ENCODE assay signal across 9 cellular contexts in genomic region chr12:79006306-79006705, GRCh38.
A peak's percentile ranks its signal among the peaks of the same experiment; 100 is the strongest.
DNase-seq lines count a peak whose midpoint lies in the region; ATAC-seq, FAIRE-seq and TF ChIP-seq lines count a peak whose summit lies in the region.
"Had no signal": no experiment of that assay in that cellular context is flagged by ENCODE, and none has a peak within 500 bp of the region (broad histone marks: within the 10 kb centered on the region; RNA-seq: fewer than 3 reads in every experiment).

No MANE protein-coding gene starts in this region.

- CTCF ChIA-PET in RWPE1 (lab: Yijun Ruan, JAX) (interaction anchor here (0.6 kb wide), 1 partner anchor 725 kb away, joined by 3 read pairs; no protein-coding TSS in a partner anchor), HEK293T (lab: Yijun Ruan, JAX) (no interaction called here)

- no peak overlapping the region for H3K9ac ChIP-seq in keratinocyte (ENCODE audit: control insufficient read depth, extremely low read depth, insufficient read depth, low read length)

- H3K27me3 ChIP-seq in keratinocyte (ENCODE audit: control insufficient read depth, extremely low read depth, insufficient read depth, low read length): no peaks in the 10 kb centered on the region
- H3K27me3 ChIP-seq: colonic mucosa had no signal

- POLR2A ChIA-PET in RWPE1 (lab: Yijun Ruan, JAX; ENCODE audit: low non-redundant PET) (no interaction called here), HEK293T (lab: Yijun Ruan, JAX) (no interaction called here)

- H3K27ac ChIP-seq in RWPE1 (no peak overlapping the region), keratinocyte (ENCODE audit: control insufficient read depth, insufficient read depth, low read length) (no peak overlapping the region)
- H3K27ac ChIP-seq: colonic mucosa had no signal

- no peaks in the 10 kb centered on the region for H3K36me3 ChIP-seq in keratinocyte (ENCODE audit: control insufficient read depth in 2 of 2, extremely low read depth in 1 of 2, insufficient read depth in 2 of 2, low read length in 2 of 2)
- H3K36me3 ChIP-seq: colonic mucosa had no signal

- H3K9me1 ChIP-seq in keratinocyte (ENCODE audit: control insufficient read depth, extremely low read depth, insufficient read depth, low read length): no peaks in the 10 kb centered on the region

- TF ChIP-seq CTCF in D721Med (IDR thresholded peaks at IDR 0.05; ENCODE audit: insufficient read depth, missing control alignments) (peak; percentile 29), RWPE1 (conservative IDR thresholded peaks at IDR 0.05; ENCODE audit: low read depth) (0 out of 2 replicates have a peak, but pooled peaks have one; percentile 13), keratinocyte (optimal IDR thresholded peaks at IDR 0.05 in 1 of 3, IDR thresholded peaks at IDR 0.05 in 1 of 3, conservative IDR thresholded peaks at IDR 0.05 in 1 of 3; ENCODE audit: extremely low read depth in 1 of 3, insufficient read depth in 2 of 3, low read length in 3 of 3) (peak in 2 of 3 experiments; percentile 37 to 40)

- H3K9me3 ChIP-seq in keratinocyte (ENCODE audit: control insufficient read depth, low read depth, low read length): no peaks in the 10 kb centered on the region
- H3K9me3 ChIP-seq: colonic mucosa had no signal

- FAIRE-seq in D721Med (lab: Jason Lieb, UNC): peak; percentile 56
- FAIRE-seq in keratinocyte (lab: Jason Lieb, UNC): no peak

- dilution Hi-C loops in keratinocyte (cut with MboI; ENCODE audit: extremely low pct_ligation_motif_present, low sequenced_read_pairs): no loop called here

- H2AFZ ChIP-seq in keratinocyte (ENCODE audit: control insufficient read depth, low read length): no peak overlapping the region

- DNase-seq in D721Med (ENCODE audit: insufficient read length, low spot score) (no peak), RWPE1 (ENCODE audit: low spot score) (peak; percentile 4), keratinocyte (ENCODE audit: low read depth, low spot score) (no peak), G401 (ENCODE audit: low spot score) (no peak), medulla oblongata (ENCODE audit: extremely low spot score) (no peak), HEK293T (ENCODE audit: extremely low spot score) (no peak)
- DNase-seq: colonic mucosa had no signal

- ATAC-seq in HG02678 (IDR thresholded peaks at IDR 0.05; ENCODE audit: unreplicated experiment) (peak; percentile 67), HG03378 (IDR thresholded peaks at IDR 0.05; ENCODE audit: unreplicated experiment) (no peak)

- H3K4me2 ChIP-seq in keratinocyte (ENCODE audit: control insufficient read depth, extremely low read depth, insufficient read depth, low read depth, low read length): no peak overlapping the region

- in situ Hi-C loops in G401 (cut with HindIII; ENCODE audit: low sequenced_read_pairs): no loop called here

- H3K79me2 ChIP-seq in keratinocyte (ENCODE audit: control insufficient read depth, insufficient read depth, low read length): no peaks in the 10 kb centered on the region

- no peak overlapping the region for H3K4me3 ChIP-seq in keratinocyte (ENCODE audit: control insufficient read depth in 2 of 3, extremely low read depth in 1 of 3, insufficient read depth in 2 of 3, low read depth in 1 of 3, low read length in 3 of 3)
- H3K4me3 ChIP-seq: colonic mucosa had no signal

- H3K4me1 ChIP-seq in keratinocyte (ENCODE audit: control insufficient read depth, extremely low read depth, insufficient read depth, low read length): no peaks in the 10 kb centered on the region
- H3K4me1 ChIP-seq: colonic mucosa had no signal

- H4K20me1 ChIP-seq in keratinocyte (ENCODE audit: control insufficient read depth, extremely low read depth, insufficient read depth, low read length): no peaks in the 10 kb centered on the region

TF ChIP-seq in HEK293T, 16 proteins besides CTCF, POLR2A, EP300 and RAD21:
- no peak for TF ChIP-seq ELF4 (IDR thresholded peaks at IDR 0.05)
- no peak for TF ChIP-seq FOXA1 (IDR thresholded peaks at IDR 0.05)
- TF ChIP-seq, protein P1, sequence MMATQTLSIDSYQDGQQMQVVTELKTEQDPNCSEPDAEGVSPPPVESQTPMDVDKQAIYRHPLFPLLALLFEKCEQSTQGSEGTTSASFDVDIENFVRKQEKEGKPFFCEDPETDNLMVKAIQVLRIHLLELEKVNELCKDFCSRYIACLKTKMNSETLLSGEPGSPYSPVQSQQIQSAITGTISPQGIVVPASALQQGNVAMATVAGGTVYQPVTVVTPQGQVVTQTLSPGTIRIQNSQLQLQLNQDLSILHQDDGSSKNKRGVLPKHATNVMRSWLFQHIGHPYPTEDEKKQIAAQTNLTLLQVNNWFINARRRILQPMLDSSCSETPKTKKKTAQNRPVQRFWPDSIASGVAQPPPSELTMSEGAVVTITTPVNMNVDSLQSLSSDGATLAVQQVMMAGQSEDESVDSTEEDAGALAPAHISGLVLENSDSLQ (IDR thresholded peaks at IDR 0.05): no peak
- no peak for TF ChIP-seq SUZ12 (IDR thresholded peaks at IDR 0.05)
- no peak for TF ChIP-seq BHLHE40 (IDR thresholded peaks at IDR 0.05; ENCODE audit: borderline replicate concordance)
- no peak for TF ChIP-seq TARDBP (IDR thresholded peaks at IDR 0.05)
- TF ChIP-seq NFRKB (IDR thresholded peaks at IDR 0.05): no peak
- TF ChIP-seq ARNT (IDR thresholded peaks at IDR 0.05): no peak
- no peak for TF ChIP-seq SP1 (IDR thresholded peaks at IDR 0.05)
- TF ChIP-seq LEF1 (IDR thresholded peaks at IDR 0.05; ENCODE audit: borderline replicate concordance): no peak
- TF ChIP-seq HDGF (IDR thresholded peaks at IDR 0.05; ENCODE audit: borderline replicate concordance): no peak
- TF ChIP-seq CTBP1 (IDR thresholded peaks at IDR 0.05; ENCODE audit: borderline replicate concordance): no peak
- no peak for TF ChIP-seq FOXK2 (IDR thresholded peaks at IDR 0.05)
- TF ChIP-seq ZNF384 (IDR thresholded peaks at IDR 0.05): no peak
- TF ChIP-seq FOXM1 (IDR thresholded peaks at IDR 0.05; ENCODE audit: borderline replicate concordance): no peak
- TF ChIP-seq L3MBTL2 (conservative IDR thresholded peaks at IDR 0.05): no peak
